ENCODE assay signal across 8 cellular contexts in genomic region chr7:37916673-37917660, GRCh38. TPM values are rescaled to one million over a fixed set of nuclear protein-coding genes. Genes with fewer than 3 reads are reported as not detected.
DNase-seq lines count a peak whose midpoint lies in the region; ATAC-seq, FAIRE-seq and TF ChIP-seq lines count a peak whose summit lies in the region.

Gene SFRP4 (minus strand): TSS chr7:37916817. CDS start chr7:37916537, 280 bp downstream.

- H3K79me2 ChIP-seq in OCI-LY1 (ENCODE audit: insufficient read depth, low read length): no peaks in the 10 kb centered on the region

- H3K27me3 ChIP-seq in OCI-LY1 (ENCODE audit: insufficient read depth, low read length) (no peaks in the 10 kb centered on the region), small intestine (ENCODE audit: control insufficient read depth in 2 of 2, insufficient read depth in 2 of 2, low read length in 2 of 2) (peaks cover 0 to 4% of the 10 kb centered on the region in 2 donors)

- FAIRE-seq in small intestine (lab: Jason Lieb, UNC): no peak

- WGBS in small intestine, 3 donors: 1 to 2% (median 1%) methylated on average over 37 to 46 of the region's 46 CpGs

- H3K27ac ChIP-seq in OCI-LY1 (ENCODE audit: low read depth, low read length, poor library complexity, severe bottlenecking) (no peak within 1 kb of the TSS), small intestine (ENCODE audit: low read depth in 1 of 2, low read length in 1 of 2) (peak within 1 kb of the TSS in 1 of 2 donors; percentile 14)

- H4K20me1 ChIP-seq in OCI-LY1 (ENCODE audit: insufficient read depth, low read length): no peaks in the 10 kb centered on the region

- no peak within 1 kb of the TSS for H3K4me2 ChIP-seq in OCI-LY1 (ENCODE audit: low read length)

- ATAC-seq in HG03439 (IDR thresholded peaks at IDR 0.05; ENCODE audit: unreplicated experiment): peak; percentile 52

- H3K9me3 ChIP-seq in OCI-LY1 (ENCODE audit: low read length) (no peaks in the 10 kb centered on the region), small intestine (ENCODE audit: control insufficient read depth, low read depth) (no peaks in the 10 kb centered on the region)

- H3K9ac ChIP-seq in OCI-LY1 (ENCODE audit: low read length): no peak within 1 kb of the TSS

- DNase-seq in A172 (ENCODE audit: low spot score) (peak; percentile 70), GM12864 (ENCODE audit: low read depth) (no peak), cerebellar cortex (ENCODE audit: low spot score) (peak; percentile 69), islet precursor cell (peak; percentile 82), small intestine (peak; percentile 73), HCEC 1CT (no peak)

- TF ChIP-seq CTCF in GM12864 (IDR thresholded peaks at IDR 0.05; ENCODE audit: low read depth, low read length, missing control alignments) (peak; percentile 72), OCI-LY1 (IDR thresholded peaks at IDR 0.05; ENCODE audit: low read length) (peak; percentile 74)

- H3K9me2 ChIP-seq in OCI-LY1 (ENCODE audit: low read depth, low read length): no peaks in the 10 kb centered on the region

- H2AFZ ChIP-seq in OCI-LY1 (ENCODE audit: low read length): no peak within 1 kb of the TSS

- H3K4me1 ChIP-seq in OCI-LY1 (ENCODE audit: insufficient read depth, low read length, severe bottlenecking) (no peaks in the 10 kb centered on the region), small intestine (ENCODE audit: control insufficient read depth in 2 of 2, insufficient read depth in 1 of 2, low read depth in 1 of 2, low read length in 1 of 2) (peaks cover 0 to 3% of the 10 kb centered on the region in 2 donors)

- H3K36me3 ChIP-seq in OCI-LY1 (ENCODE audit: insufficient read depth, low read length): no peaks in the 10 kb centered on the region
- no peaks in the 10 kb centered on the region for H3K36me3 ChIP-seq in small intestine (ENCODE audit: control insufficient read depth in 2 of 2, insufficient read depth in 2 of 2, low read length in 2 of 2)

- H3F3A ChIP-seq in OCI-LY1 (ENCODE audit: insufficient read depth, low read length): no peaks in the 10 kb centered on the region

- H3K4me3 ChIP-seq in GM12864 (ENCODE audit: low read depth, low read length) (peak within 1 kb of the TSS; percentile 24; the same call in 1 of the 2 replicates), OCI-LY1 (ENCODE audit: low read depth, low read length, poor library complexity, severe bottlenecking) (no peak within 1 kb of the TSS), small intestine (ENCODE audit: low read depth in 1 of 2, low read length in 2 of 2) (peak within 1 kb of the TSS in 1 of 2 donors; percentile 53)

RNA-seq across cellular contexts. Expression of gene SFRP4, which starts in this region (rescaled TPM):
- total RNA-seq in A172 (2014; rRNA removed; shearing (Covaris generic)): 0.84 TPM in 1 of 2 replicates, not detected in the other
- polyA plus RNA-seq in small intestine: under 1 TPM in 1 of 3 donors, not detected in 2; 0.36 TPM

Comparison
In these comparisons a context has a peak if more than half of its experiments do, and no peak if none do; other contexts are left out.
1. Peak in DNase-seq in A172; RNA of the gene not detected or under 1 TPM.
2. Peak in DNase-seq in small intestine; RNA of the gene not detected or under 1 TPM.
3. DNase-seq: peak in cerebellar cortex (single experiment) and islet precursor cell (single experiment); none in GM12864 (single experiment) and HCEC 1CT (single experiment).